8 cellular contexts compared by ENCODE assay signal in the genomic region with DNA sequence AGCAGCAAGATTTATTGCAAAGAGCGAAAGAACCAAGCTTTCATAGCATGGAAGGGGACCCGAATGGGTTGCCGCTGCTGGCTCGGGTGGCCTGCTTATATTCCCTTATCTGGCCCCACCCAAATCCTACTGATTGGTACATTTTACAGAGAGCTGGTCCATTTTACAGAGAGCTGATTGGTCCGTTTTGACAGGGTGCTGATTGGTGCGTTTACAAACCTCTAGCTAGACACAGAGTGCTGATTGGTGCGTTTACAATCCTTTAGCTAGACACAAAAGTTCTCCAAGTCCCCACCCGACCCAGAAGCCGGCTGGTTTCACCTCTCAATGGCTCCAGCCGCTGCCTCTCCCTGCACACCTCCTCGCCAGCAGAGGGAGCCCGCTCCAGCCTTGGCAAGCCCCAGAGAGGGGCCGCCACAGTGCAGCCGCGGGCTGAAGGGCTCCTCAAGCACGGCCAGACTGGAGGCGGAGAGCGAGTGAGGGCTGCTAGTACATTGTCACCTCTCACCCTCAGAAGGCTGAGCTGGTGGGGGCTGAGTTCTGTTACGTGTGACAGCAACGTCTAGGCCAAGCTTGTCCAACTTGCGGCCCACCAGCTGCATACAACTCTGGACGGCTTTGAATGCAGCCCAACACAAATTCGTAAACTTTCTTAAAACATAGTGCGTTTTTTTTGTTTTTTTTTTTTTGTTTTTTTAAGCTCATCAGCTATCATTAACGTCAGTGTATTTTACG. TPM values are rescaled to one million over a fixed set of nuclear protein-coding genes. Genes with fewer than 3 reads are reported as not detected.
DNase-seq lines count a peak whose midpoint lies in the region; ATAC-seq and TF ChIP-seq lines count a peak whose summit lies in the region.

No MANE protein-coding gene starts in this region.

- H3K4me3 ChIP-seq in HUES48 (ENCODE audit: low read depth, low read length), result peak overlapping the region; percentile 46
- H3K4me3 ChIP-seq in testis, result peak overlapping the region; percentile 37 to 56

- H3K27me3 ChIP-seq in HUES48 (ENCODE audit: control insufficient read depth, insufficient read depth, low read length) (no peaks in the 10 kb centered on the region), testis (no peaks in the 10 kb centered on the region)

- H3K4me1 Mint-ChIP-seq in effector memory CD8-positive, alpha-beta T cell (ENCODE audit: low read depth in 2 of 2), result peaks cover 5 to 6% of the 10 kb centered on the region in 2 donors
- H3K4me1 Mint-ChIP-seq in natural killer cell, result peaks cover 9 to 15% of the 10 kb centered on the region in 2 donors

- H3K4me3 Mint-ChIP-seq in effector memory CD8-positive, alpha-beta T cell, result peak overlapping the region; percentile 61 to 67
- peak overlapping the region; percentile 26 for H3K4me3 Mint-ChIP-seq in natural killer cell

- H3K9ac ChIP-seq in HUES48 (ENCODE audit: low read depth, low read length), result no peak overlapping the region

- H3K27ac Mint-ChIP-seq in effector memory CD8-positive, alpha-beta T cell, result peak overlapping the region; percentile 44 to 47
- H3K27ac Mint-ChIP-seq in natural killer cell, result peak overlapping the region in 1 of 2 donors; percentile 92

- H3K4me1 ChIP-seq in HUES48 (ENCODE audit: control insufficient read depth, insufficient read depth, low read length), result no peaks in the 10 kb centered on the region
- no peaks in the 10 kb centered on the region for H3K4me1 ChIP-seq in testis

- 36 to 50% methylated on average over 26 of the region's 26 CpGs for whole genome bisulfite sequencing in testis, 2 donors

- ATAC-seq in GM18907 (IDR thresholded peaks at IDR 0.05; ENCODE audit: unreplicated experiment) (peak; percentile 94), natural killer cell (peak; percentile 82 to 93 (median 91))
- ATAC-seq in effector memory CD8-positive, alpha-beta T cell (replicated peaks), result peak; percentile 94

- H3K9me3 ChIP-seq in HUES48 (ENCODE audit: control insufficient read depth, insufficient read depth, low read length) (no peaks in the 10 kb centered on the region; the same call in 1 of the 2 replicates), testis (no peaks in the 10 kb centered on the region)

- H3K9me3 Mint-ChIP-seq in effector memory CD8-positive, alpha-beta T cell, result no peaks in the 10 kb centered on the region
- no peaks in the 10 kb centered on the region for H3K9me3 Mint-ChIP-seq in natural killer cell

- TF ChIP-seq POLR2A in testis (IDR thresholded peaks at IDR 0.05), result no peak

- no peaks in the 10 kb centered on the region for H3K36me3 Mint-ChIP-seq in effector memory CD8-positive, alpha-beta T cell (ENCODE audit: insufficient read depth)
- no peaks in the 10 kb centered on the region for H3K36me3 Mint-ChIP-seq in natural killer cell

- no peak overlapping the region for H3K27ac ChIP-seq in HUES48 (ENCODE audit: low read depth, low read length)
- H3K27ac ChIP-seq in testis, result no peak overlapping the region

- intact Hi-C loops in natural killer cell (cut with micrococcal nuclease), result loop anchor here (2.0 to 10.0 kb wide), 3 partner anchors 182 to 760 kb away; a partner anchor contains a TSS
- intact Hi-C loops in testis (cut with DNase I; ENCODE audit: low total_unique reads), result no loop called here

- peak; percentile 80 for DNase-seq in activated CD4-positive, alpha-beta T cell treated with anti-CD3 and anti-CD28 coated beads for 48 hours
- peak; percentile 58 to 67 (median 66) for DNase-seq in effector memory CD8-positive, alpha-beta T cell
- peak; percentile 68 for DNase-seq in natural killer cell
- DNase-seq in testis, result peak; percentile 79
- DNase-seq in hepatic stellate cell (ENCODE audit: low spot score), result no peak
- DNase-seq in NCI-H446 treated with DMSO at 0.1 percent for 48 hours (lab: John Stamatoyannopoulos, UW), result no peak

- peak; percentile 54 for TF ChIP-seq CTCF in natural killer cell (IDR thresholded peaks at IDR 0.05)
- peak in 1 of 3 experiments; percentile 28 for TF ChIP-seq CTCF in testis (IDR thresholded peaks at IDR 0.05)

- H3K36me3 ChIP-seq in HUES48 (ENCODE audit: control insufficient read depth, insufficient read depth, low read length), result no peaks in the 10 kb centered on the region
- H3K36me3 ChIP-seq in testis (ENCODE audit: low read depth, missing control alignments), result no peaks in the 10 kb centered on the region

- peaks cover 0 to 9% of the 10 kb centered on the region in 2 donors for H3K27me3 Mint-ChIP-seq in effector memory CD8-positive, alpha-beta T cell
- peaks cover 0 to 9% of the 10 kb centered on the region in 2 donors for H3K27me3 Mint-ChIP-seq in natural killer cell (ENCODE audit: low read depth in 2 of 2)

RNA-seq across cellular contexts. Expression of a gene that starts 8.7 kb away (rescaled TPM):
- total RNA-seq in natural killer cell, result not detected
- not detected for total RNA-seq in testis
- not detected for polyA plus RNA-seq in testis (ENCODE audit: insufficient read depth, low read depth, low replicate concordance)

RNA-seq across cellular contexts. Expression of a gene that starts 24.1 kb away (rescaled TPM):
- total RNA-seq in natural killer cell, result 10 to 100 TPM; 18.0 to 26.9 (median 23.2) TPM
- total RNA-seq in testis, result 10 to 100 TPM; 47.0 to 69.4 TPM
- polyA plus RNA-seq in testis (ENCODE audit: insufficient read depth, low read depth, low replicate concordance), result 81.7 TPM

Comparison
In these comparisons a context has a peak if more than half of its experiments do, and no peak if none do; other contexts are left out.
1. DNase-seq: peak in activated CD4-positive, alpha-beta T cell treated with anti-CD3 and anti-CD28 coated beads for 48 hours (single experiment), effector memory CD8-positive, alpha-beta T cell (3 of 3), natural killer cell (single experiment) and testis (single experiment); none in hepatic stellate cell (single experiment) and NCI-H446 treated with DMSO at 0.1 percent for 48 hours (single experiment).
2. Peak in every context shown above with its lines, with median percentiles within 50 percentile points of each other: ATAC-seq.